In genomic region chr5:172177232-172177631, GRCh38 we compare ENCODE assay signal across 20 cellular contexts. TPM values are rescaled to one million over a fixed set of nuclear protein-coding genes. Genes with fewer than 3 reads are reported as not detected.
DNase-seq lines count a peak whose midpoint lies in the region; ATAC-seq and TF ChIP-seq lines count a peak whose summit lies in the region.
"Had no signal": no experiment of that assay in that cellular context is flagged by ENCODE, and none has a peak within 500 bp of the region (broad histone marks: within the 10 kb centered on the region; RNA-seq: fewer than 3 reads in every experiment).

No MANE protein-coding gene starts in this region.

- WGBS in trophoblast cell (ENCODE audit: extremely low coverage, insufficient coverage, insufficient read length) = no CpG with 5 or more reads among the region's 8 CpGs

- H3K79me1 ChIP-seq in trophoblast cell (ENCODE audit: low read length) = peaks cover 7% of the 10 kb centered on the region

- no peaks in the 10 kb centered on the region for H3F3A ChIP-seq in Loucy (ENCODE audit: low read depth)

- no peak for TF ChIP-seq CTCF in Loucy (conservative IDR thresholded peaks at IDR 0.05; ENCODE audit: low read length)

- H2AK5ac ChIP-seq in trophoblast cell (ENCODE audit: low read length) = no peak overlapping the region

- ATAC-seq in HG03280 (IDR thresholded peaks at IDR 0.05; ENCODE audit: unreplicated experiment) (no peak), GM21619 (IDR thresholded peaks at IDR 0.05; ENCODE audit: unreplicated experiment) (no peak)
- ATAC-seq: A549 had no signal

- H3K4me1 ChIP-seq in Loucy (ENCODE audit: insufficient read depth, low read length, poor library complexity, severe bottlenecking) (peaks cover 56% of the 10 kb centered on the region), trophoblast cell (ENCODE audit: control insufficient read depth in 1 of 2, insufficient read depth in 2 of 2, low read length in 2 of 2) (peaks cover 25 to 35% of the 10 kb centered on the region in 2 experiments)
- H3K4me1 ChIP-seq: A549 had no signal

- peaks cover 3% of the 10 kb centered on the region for H4K20me1 ChIP-seq in Loucy (ENCODE audit: insufficient read depth, low read length, poor library complexity, severe bottlenecking)

- no peaks in the 10 kb centered on the region for H3K27me3 Mint-ChIP-seq in activated CD4-positive, alpha-beta T cell treated with anti-CD3 and anti-CD28 coated beads, Interleukin-2, amount 10 ng/mL, durations not matched to agents 7 days and 5 days
- H3K27me3 Mint-ChIP-seq in activated naive CD8-positive, alpha-beta T cell = no peaks in the 10 kb centered on the region

- peaks cover 77% of the 10 kb centered on the region for H3K36me3 Mint-ChIP-seq in activated CD4-positive, alpha-beta T cell treated with anti-CD3 and anti-CD28 coated beads, Interleukin-2, amount 10 ng/mL, durations not matched to agents 7 days and 5 days (ENCODE audit: low read depth)
- peaks cover 2% of the 10 kb centered on the region for H3K36me3 Mint-ChIP-seq in activated naive CD8-positive, alpha-beta T cell

- H3K9me3 ChIP-seq in Loucy (ENCODE audit: insufficient read depth, low read depth, low read length) (no peaks in the 10 kb centered on the region), trophoblast cell (ENCODE audit: insufficient read depth, low read depth, low read length) (peaks cover 2% of the 10 kb centered on the region)
- H3K9me3 ChIP-seq: A549 had no signal

- peak overlapping the region; percentile 86 for H3K4me3 Mint-ChIP-seq in activated CD4-positive, alpha-beta T cell treated with anti-CD3 and anti-CD28 coated beads, Interleukin-2, amount 10 ng/mL, durations not matched to agents 7 days and 5 days
- peak overlapping the region; percentile 85 for H3K4me3 Mint-ChIP-seq in activated naive CD8-positive, alpha-beta T cell
- H3K4me3 Mint-ChIP-seq: endodermal cell, neural progenitor cell had no signal

- H3K36me3 ChIP-seq in Loucy (ENCODE audit: insufficient read depth, low read length) (no peaks in the 10 kb centered on the region), trophoblast cell (ENCODE audit: control insufficient read depth in 1 of 2, insufficient read depth in 2 of 2, low read length in 2 of 2) (peaks cover 2 to 9% of the 10 kb centered on the region in 2 experiments)
- H3K36me3 ChIP-seq: neural progenitor cell had no signal

- H3K9me3 Mint-ChIP-seq in activated CD4-positive, alpha-beta T cell treated with anti-CD3 and anti-CD28 coated beads, Interleukin-2, amount 10 ng/mL, durations not matched to agents 7 days and 5 days = no peaks in the 10 kb centered on the region
- no peaks in the 10 kb centered on the region for H3K9me3 Mint-ChIP-seq in activated naive CD8-positive, alpha-beta T cell (ENCODE audit: low read depth)
- H3K9me3 Mint-ChIP-seq: endodermal cell had no signal

- H3K4me2 ChIP-seq in Loucy (ENCODE audit: low read depth, low read length, poor library complexity, severe bottlenecking) (peak overlapping the region; percentile 90), trophoblast cell (ENCODE audit: low read length) (no peak overlapping the region)
- H3K4me2 ChIP-seq: A549, neural progenitor cell had no signal

- no peaks in the 10 kb centered on the region for H3K9me2 ChIP-seq in Loucy (replicated peaks; ENCODE audit: low read depth, low read length)

- no peak overlapping the region for H3K18ac ChIP-seq in trophoblast cell (ENCODE audit: low read length)

- H4K12ac ChIP-seq in trophoblast cell (ENCODE audit: low read depth, low read length) = no peak overlapping the region

- no peak overlapping the region for H2AFZ ChIP-seq in Loucy (ENCODE audit: low read length)
- no peak overlapping the region for H2AFZ ChIP-seq in trophoblast cell (ENCODE audit: insufficient read depth, low read length, poor library complexity)
- H2AFZ ChIP-seq: neural progenitor cell had no signal

- peak overlapping the region; percentile 13 for H3K4ac ChIP-seq in trophoblast cell (ENCODE audit: low read depth, low read length)

- H3K9ac ChIP-seq in Loucy (ENCODE audit: low read depth, low read length, poor library complexity, severe bottlenecking) (peak overlapping the region; percentile 94), trophoblast cell (ENCODE audit: low read length) (no peak overlapping the region)
- H3K9ac ChIP-seq: neural progenitor cell had no signal

- CTCF ChIA-PET in activated CD4-positive, alpha-beta T cell treated with anti-CD3 and anti-CD28 coated beads, Interleukin-2, amount 10 ng/mL, durations not matched to agents 7 days and 5 days (lab: Charles Lee) = interaction anchor here (11.0 kb wide), 1 partner anchor 9 kb away, joined by 103 read pairs; the partner anchor contains the start of gene STK10

- POLR2A ChIA-PET in activated CD4-positive, alpha-beta T cell treated with anti-CD3 and anti-CD28 coated beads, Interleukin-2, amount 10 ng/mL, durations not matched to agents 7 days and 5 days (lab: Charles Lee) = no interaction called here

- H4K8ac ChIP-seq in trophoblast cell (ENCODE audit: low read depth, low read length) = no peak overlapping the region

- no peak for DNase-seq in activated CD4-positive, alpha-beta T cell treated with anti-CD3 and anti-CD28 coated beads, Interleukin-2, amount 10 ng/mL, durations not matched to agents 7 days and 5 days
- no peak for DNase-seq in activated CD4-positive, alpha-beta T cell treated with anti-CD3 and anti-CD28 coated beads for 4 hours
- DNase-seq in trophoblast cell (peak in 1 of 2 donors; percentile 15), C1 segment of cervical spinal cord (lab: John Stamatoyannopoulos, UW) (no peak)
- DNase-seq: amygdala; central memory CD4-positive, alpha-beta T cell; endodermal cell; HCEC 1CT; head of caudate nucleus; mesendoderm; NCI-H2227 treated with DMSO at 0.1 percent for 48 hours; stimulated activated CD4-positive, alpha-beta T cell treated with anti-CD3 and anti-CD28 coated beads, Interleukin-12 subunit alpha, Interleukin-12 subunit beta, amount 100 ng/mL, for 4 hours; stimulated activated naive CD4-positive, alpha-beta T cell treated with Interleukin-2 at 50 U/mL for 16 hours had no signal

- H3K27ac ChIP-seq in trophoblast cell (ENCODE audit: low read depth, low read length) = no peak overlapping the region
- H3K27ac ChIP-seq: A549, neural progenitor cell had no signal

- no peak overlapping the region for H2BK12ac ChIP-seq in trophoblast cell (ENCODE audit: low read length)

- H2BK120ac ChIP-seq in trophoblast cell (ENCODE audit: insufficient read depth, low read length, poor library complexity) = no peak overlapping the region

- H3K23ac ChIP-seq in trophoblast cell (ENCODE audit: low read length) = no peak overlapping the region

- peaks cover 80% of the 10 kb centered on the region for H3K4me1 Mint-ChIP-seq in activated CD4-positive, alpha-beta T cell treated with anti-CD3 and anti-CD28 coated beads, Interleukin-2, amount 10 ng/mL, durations not matched to agents 7 days and 5 days
- H3K4me1 Mint-ChIP-seq in activated naive CD8-positive, alpha-beta T cell (ENCODE audit: low read depth) = peaks cover 83% of the 10 kb centered on the region

- H3K4me3 ChIP-seq in Loucy (ENCODE audit: low read length, poor library complexity, severe bottlenecking) (no peak overlapping the region), trophoblast cell (ENCODE audit: low read depth, low read length) (no peak overlapping the region)
- H3K4me3 ChIP-seq: A549, neural progenitor cell had no signal

- H3K14ac ChIP-seq in trophoblast cell (ENCODE audit: low read length) = no peak overlapping the region

- H4K91ac ChIP-seq in trophoblast cell (ENCODE audit: low read depth, low read length) = no peak overlapping the region

- peak overlapping the region; percentile 95 for H3K27ac Mint-ChIP-seq in activated CD4-positive, alpha-beta T cell treated with anti-CD3 and anti-CD28 coated beads, Interleukin-2, amount 10 ng/mL, durations not matched to agents 7 days and 5 days
- peak overlapping the region; percentile 98 for H3K27ac Mint-ChIP-seq in activated naive CD8-positive, alpha-beta T cell
- H3K27ac Mint-ChIP-seq: neural progenitor cell had no signal

- H2BK5ac ChIP-seq in trophoblast cell (ENCODE audit: low read depth, low read length, poor library complexity) = no peak overlapping the region

- no peaks in the 10 kb centered on the region for H3K27me3 ChIP-seq in Loucy (ENCODE audit: insufficient read depth, low read length, poor library complexity, severe bottlenecking)
- no peaks in the 10 kb centered on the region for H3K27me3 ChIP-seq in trophoblast cell (ENCODE audit: insufficient read depth, low read length)
- H3K27me3 ChIP-seq: neural progenitor cell had no signal

- peaks cover 96% of the 10 kb centered on the region for H3K79me2 ChIP-seq in Loucy (ENCODE audit: insufficient read depth, low read length)
- H3K79me2 ChIP-seq in trophoblast cell (ENCODE audit: control insufficient read depth, insufficient read depth, low read length, poor library complexity) = peaks cover 10% of the 10 kb centered on the region

RNA-seq across cellular contexts. Expression of gene STK10, which starts 10.8 kb away (rescaled TPM):
- 100 to 1,000 TPM; 299 to 312 TPM for total RNA-seq in activated CD4-positive, alpha-beta T cell treated with anti-CD3 and anti-CD28 coated beads, Interleukin-2, amount 10 ng/mL, durations not matched to agents 7 days and 5 days
- polyA plus RNA-seq in trophoblast cell (2013) = 29.6 and 30.3 TPM in 2 replicates

RNA-seq across cellular contexts. Expression of gene EFCAB9, which starts 16.7 kb away (rescaled TPM):
- total RNA-seq in activated CD4-positive, alpha-beta T cell treated with anti-CD3 and anti-CD28 coated beads, Interleukin-2, amount 10 ng/mL, durations not matched to agents 7 days and 5 days = not detected
- not detected in 2 replicates for polyA plus RNA-seq in trophoblast cell (2013)
- total RNA-seq: endodermal cell, renal cortical epithelial cell had no signal
- polyA plus RNA-seq: A549 had no signal
